ENCODE assay signal across 8 cellular contexts in the genomic region with DNA sequence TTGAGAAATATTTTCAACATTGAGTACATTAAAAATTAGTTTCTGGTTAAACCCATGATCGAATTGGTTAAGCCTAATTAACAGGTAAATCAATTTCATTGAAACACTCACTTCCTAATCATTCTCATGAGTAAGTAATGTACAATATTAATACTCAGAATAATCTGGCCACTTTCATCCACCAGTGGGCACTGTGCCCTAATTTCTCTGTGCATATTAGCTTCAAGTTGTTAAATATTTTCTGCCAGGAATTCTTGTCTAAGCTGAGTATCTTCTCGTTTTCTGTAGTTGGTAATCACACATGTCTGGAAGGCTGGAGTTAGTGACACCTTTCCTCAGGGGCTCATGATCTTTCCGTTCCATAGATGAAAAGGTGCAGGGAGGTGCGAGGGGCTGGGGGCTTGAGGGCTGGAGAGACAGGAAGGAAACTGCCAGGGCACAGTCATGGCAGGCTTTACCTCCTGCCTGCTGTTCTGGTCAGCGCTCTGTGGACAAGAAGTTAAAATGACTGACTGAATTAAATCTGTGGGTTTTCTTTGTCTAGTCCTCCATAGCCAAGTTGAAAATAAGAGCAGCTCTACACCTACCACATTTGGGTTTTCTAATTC.
DNase-seq lines count a peak whose midpoint lies in the region; ATAC-seq and TF ChIP-seq lines count a peak whose summit lies in the region.

No MANE protein-coding gene starts in this region.

- intact Hi-C loops in aorta (cut with DNase I): loop anchor here (2.0 to 10.0 kb wide), 3 partner anchors 43 to 187 kb away; no protein-coding TSS in a partner anchor
- intact Hi-C loops in colonic mucosa (cut with DNase I): no loop called here

- H3K4me3 ChIP-seq in RWPE2 (ENCODE audit: severe bottlenecking) (no peak overlapping the region), aorta (ENCODE audit: low read length in 2 of 2) (no peak overlapping the region), colonic mucosa (no peak overlapping the region)

- H3K27me3 Mint-ChIP-seq in endothelial cell (ENCODE audit: unreplicated experiment) (no peaks in the 10 kb centered on the region), progenitor cell of endocrine pancreas (peaks cover 10% of the 10 kb centered on the region)

- H3K4me3 Mint-ChIP-seq in endothelial cell (ENCODE audit: unreplicated experiment) (no peak overlapping the region), progenitor cell of endocrine pancreas (ENCODE audit: low read depth) (no peak overlapping the region)

- TF ChIP-seq CTCF in RWPE2 (IDR thresholded peaks at IDR 0.05; ENCODE audit: poor library complexity, severe bottlenecking) (peak; percentile 89), endothelial cell (IDR thresholded peaks at IDR 0.05; ENCODE audit: unreplicated experiment) (peak; percentile 67), progenitor cell of endocrine pancreas (IDR thresholded peaks at IDR 0.05; ENCODE audit: unreplicated experiment) (peak; percentile 48), colonic mucosa (IDR thresholded peaks at IDR 0.05) (no peak)

- H3K9me3 ChIP-seq in RWPE2 (ENCODE audit: severe bottlenecking) (no peaks in the 10 kb centered on the region), aorta (ENCODE audit: control insufficient read depth, low read length) (no peaks in the 10 kb centered on the region), colonic mucosa (no peaks in the 10 kb centered on the region)

- H3K4me1 Mint-ChIP-seq in endothelial cell (ENCODE audit: unreplicated experiment): peaks cover 11% of the 10 kb centered on the region
- H3K4me1 Mint-ChIP-seq in progenitor cell of endocrine pancreas (ENCODE audit: low read depth): no peaks in the 10 kb centered on the region

- ATAC-seq in RWPE2 (ENCODE audit: low read depth): peak; percentile 76
- ATAC-seq in aorta (ENCODE audit: low FRiP score): no peak

- DNase-seq in NCI-H2081 (lab: John Stamatoyannopoulos, UW): peak; percentile 21 to 49
- no peak for DNase-seq in NCI-H2081 treated with DMSO at 0.1 percent for 48 hours (lab: John Stamatoyannopoulos, UW)
- DNase-seq in HCEC 1CT: peak; percentile 29
- DNase-seq in RWPE2 (ENCODE audit: low spot score): no peak
- DNase-seq in endothelial cell (ENCODE audit: low spot score): no peak
- DNase-seq in progenitor cell of endocrine pancreas (ENCODE audit: low spot score, unreplicated experiment): no peak
- no peak for DNase-seq in aorta
- DNase-seq in colonic mucosa: no peak

- H3K9ac ChIP-seq in colonic mucosa (ENCODE audit: low read depth in 2 of 2, low read length in 2 of 2): no peak overlapping the region

- H3K4me1 ChIP-seq in RWPE2 (ENCODE audit: insufficient read depth, poor library complexity, severe bottlenecking): no peaks in the 10 kb centered on the region
- no peaks in the 10 kb centered on the region for H3K4me1 ChIP-seq in aorta (ENCODE audit: control insufficient read depth in 1 of 2, insufficient read depth in 2 of 2, low read length in 2 of 2)
- H3K4me1 ChIP-seq in colonic mucosa: no peaks in the 10 kb centered on the region

- H3K36me3 ChIP-seq in RWPE2 (ENCODE audit: low read depth): no peaks in the 10 kb centered on the region
- H3K36me3 ChIP-seq in aorta (ENCODE audit: control insufficient read depth in 1 of 2, insufficient read depth in 2 of 2, low read length in 1 of 2): no peaks in the 10 kb centered on the region
- no peaks in the 10 kb centered on the region for H3K36me3 ChIP-seq in colonic mucosa

- H3K27me3 ChIP-seq in RWPE2 (ENCODE audit: insufficient read depth, poor library complexity, severe bottlenecking) (no peaks in the 10 kb centered on the region), aorta (ENCODE audit: control insufficient read depth in 1 of 2, insufficient read depth in 2 of 2, low read length in 1 of 2) (no peaks in the 10 kb centered on the region), colonic mucosa (no peaks in the 10 kb centered on the region)

- H3K36me3 Mint-ChIP-seq in endothelial cell (ENCODE audit: low read depth, unreplicated experiment) (no peaks in the 10 kb centered on the region), progenitor cell of endocrine pancreas (ENCODE audit: insufficient read depth) (no peaks in the 10 kb centered on the region)

- H3K27ac ChIP-seq in RWPE2 (ENCODE audit: poor library complexity, severe bottlenecking) (no peak overlapping the region), aorta (ENCODE audit: low read depth in 1 of 2, low read length in 2 of 2) (no peak overlapping the region), colonic mucosa (no peak overlapping the region)

- 45 to 46% methylated on average over 5 of the region's 5 CpGs for WGBS in aorta, 2 donors

- no peaks in the 10 kb centered on the region for H3K9me3 Mint-ChIP-seq in endothelial cell (ENCODE audit: unreplicated experiment)
- no peaks in the 10 kb centered on the region for H3K9me3 Mint-ChIP-seq in progenitor cell of endocrine pancreas (ENCODE audit: low read depth)

- H3K27ac Mint-ChIP-seq in endothelial cell (ENCODE audit: unreplicated experiment) (no peak overlapping the region), progenitor cell of endocrine pancreas (no peak overlapping the region)

Comparison
In these comparisons a context has a peak if more than half of its experiments do, and no peak if none do; other contexts are left out.
1. DNase-seq: peak in NCI-H2081 (2 of 2) and HCEC 1CT (single experiment); none in NCI-H2081 treated with DMSO at 0.1 percent for 48 hours (single experiment), RWPE2 (single experiment), endothelial cell (single experiment), progenitor cell of endocrine pancreas (single experiment), aorta (0 of 2) and colonic mucosa (single experiment).